7 cellular contexts compared by ENCODE assay signal in the genomic region with DNA sequence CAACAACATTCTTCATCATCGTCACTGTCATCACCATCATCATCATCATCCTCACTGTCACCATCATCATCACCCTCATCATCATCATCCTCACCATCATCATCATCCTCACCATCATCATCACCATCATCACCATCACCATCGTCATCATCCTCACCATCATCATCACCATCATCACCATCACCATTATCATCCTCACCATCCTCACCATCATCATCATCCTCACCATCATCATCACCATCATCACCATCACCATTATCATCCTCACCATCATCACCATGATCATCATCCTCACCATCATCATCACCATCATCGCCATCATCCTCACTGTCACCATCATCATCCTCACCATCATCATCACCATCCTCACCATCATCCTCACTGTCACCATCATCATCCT. TPM values are rescaled to one million over a fixed set of nuclear protein-coding genes. Genes with fewer than 3 reads are reported as not detected.
DNase-seq lines count a peak whose midpoint lies in the region; ATAC-seq, FAIRE-seq and TF ChIP-seq lines count a peak whose summit lies in the region.
"Not testable (repeated sequence)": the region's sequence is repeated elsewhere in the genome, so short reads cannot be mapped to it uniquely, and the experiment has no call there.

No MANE protein-coding gene starts in this region.

- H4K5ac ChIP-seq in H1 (ENCODE audit: insufficient read length, low read depth, low read length): not testable (repeated sequence)

- 10% methylated on average over 2 of the region's 3 CpGs for WGBS in K562 (ENCODE audit: insufficient coverage, low coverage, missing lambda C conversion rate)
- 56% methylated on average over 3 of the region's 3 CpGs; no CpG with 5 or more reads in 1 of the 2 experiments for WGBS in H1 (ENCODE audit: extremely low coverage in 1 of 2, insufficient coverage in 1 of 2, insufficient read length in 1 of 2, insufficient replicate concordance in 2 of 2, low coverage in 1 of 2, low lambda C conversion rate in 2 of 2, missing lambda C conversion rate in 1 of 2), 2 experiments
- 100% methylated on average over 1 of the region's 3 CpGs; no CpG with 5 or more reads in 1 of the 2 donors for WGBS in neuronal stem cell (ENCODE audit: extremely low coverage in 2 of 2, insufficient read length in 2 of 2, insufficient replicate concordance in 1 of 2), 2 donors

- H3K4me3 ChIP-seq in HEK293 (ENCODE audit: low read depth, low read length); OCI-LY1 (ENCODE audit: low read depth, low read length, poor library complexity, severe bottlenecking); K562; H1 (ENCODE audit: extremely low read depth in 1 of 4, insufficient read depth in 2 of 4, low read depth in 3 of 4, low read length in 4 of 4); neuronal stem cell (ENCODE audit: low read length in 2 of 2): not testable (repeated sequence)

- peaks cover 13% of the 10 kb centered on the region; the same call in 1 of the 2 replicates for H3K23me2 ChIP-seq in H1 (ENCODE audit: low read depth, low read length)

- H3F3A ChIP-seq in OCI-LY1 (ENCODE audit: insufficient read depth, low read length): peaks cover 11% of the 10 kb centered on the region

- peak overlapping the region; percentile 79 for H3K56ac ChIP-seq in H1 (replicated peaks; ENCODE audit: insufficient read length, low read depth, low read length)

- not testable (repeated sequence) for H3K18ac ChIP-seq in H1 (ENCODE audit: extremely low read depth, low read length); neuronal stem cell (ENCODE audit: low read length)

- not testable (repeated sequence) for H2BK15ac ChIP-seq in H1 (ENCODE audit: low read length); neuronal stem cell (ENCODE audit: low read length)

- intact Hi-C loops in K562 (cut with micrococcal nuclease): not testable (repeated sequence)

- not testable (repeated sequence) for H3K27ac ChIP-seq in HEK293 (ENCODE audit: extremely low read depth, low read depth, low read length); K562 (ENCODE audit: extremely low read depth, low read depth, low read length); H1 (ENCODE audit: low read depth, low read length); neuronal stem cell (replicated peaks; ENCODE audit: low read length)
- H3K27ac ChIP-seq in OCI-LY1 (ENCODE audit: low read depth, low read length, poor library complexity, severe bottlenecking): peak overlapping the region; percentile 100

- not testable (repeated sequence) for H3K9me1 ChIP-seq in K562 (ENCODE audit: control insufficient read depth, insufficient read depth, low read length)

- not testable (repeated sequence) for H3K9ac ChIP-seq in OCI-LY1 (ENCODE audit: low read length); K562 (ENCODE audit: insufficient read depth in 1 of 2, low read depth in 2 of 2, low read length in 2 of 2); H1 (replicated peaks in 1 of 4; ENCODE audit: extremely low read depth in 1 of 4, low read depth in 3 of 4, low read length in 3 of 4)
- peak overlapping the region; percentile 38 for H3K9ac ChIP-seq in neuronal stem cell (ENCODE audit: low read depth, low read length, poor library complexity)

- H3K23ac ChIP-seq in H1 (ENCODE audit: insufficient read length); neuronal stem cell (ENCODE audit: low read depth, low read length, poor library complexity): not testable (repeated sequence)

- POLR2A ChIA-PET in HEK293 (lab: Yijun Ruan, JAX); K562 (lab: Yijun Ruan, JAX); H1 (lab: Charles Lee; ENCODE audit: partially characterized antibody): not testable (repeated sequence)

- H3K4ac ChIP-seq in H1 (replicated peaks; ENCODE audit: insufficient read length, low read depth, low read length); neuronal stem cell (ENCODE audit: low read length): not testable (repeated sequence)

- H2BK20ac ChIP-seq in H1 (ENCODE audit: low read length): not testable (repeated sequence)

- H2AFZ ChIP-seq in OCI-LY1 (ENCODE audit: low read length); K562 (ENCODE audit: low read depth, low read length); H1 (ENCODE audit: low read length); neuronal stem cell (ENCODE audit: low read length): not testable (repeated sequence)

- not testable (repeated sequence) for TF ChIP-seq CTCF in HEK293 (tag by site-specific recombination; IDR thresholded peaks at IDR 0.05); OCI-LY1 (IDR thresholded peaks at IDR 0.05; ENCODE audit: low read length); K562 (IDR thresholded peaks at IDR 0.05 in 2 of 3, conservative IDR thresholded peaks at IDR 0.05 in 1 of 3; ENCODE audit: insufficient read depth in 2 of 3, low read depth in 1 of 3, low read length in 3 of 3); H1 (IDR thresholded peaks at IDR 0.05; ENCODE audit: control extremely low read depth in 1 of 3, insufficient read depth in 1 of 3, low read depth in 1 of 3, low read length in 3 of 3)

- not testable (repeated sequence) for TF ChIP-seq EP300 in K562 (IDR thresholded peaks at IDR 0.05; ENCODE audit: low read length); H1 (IDR thresholded peaks at IDR 0.05; ENCODE audit: borderline replicate concordance in 1 of 2, low read depth in 2 of 2, low read length in 2 of 2)

- H3K9me2 ChIP-seq in OCI-LY1 (ENCODE audit: low read depth, low read length): not testable (repeated sequence)

- not testable (repeated sequence) for H2BK5ac ChIP-seq in H1 (ENCODE audit: low read depth, low read length); neuronal stem cell (ENCODE audit: low read length)

- peak; percentile 93 for FAIRE-seq in GM12891 (lab: Jason Lieb, UNC)
- peak; percentile 99 for FAIRE-seq in HTR-8/SVneo (lab: Jason Lieb, UNC)
- FAIRE-seq in K562 (lab: Jason Lieb, UNC); H1 (lab: Jason Lieb, UNC): not testable (repeated sequence)

- H3K79me2 ChIP-seq in OCI-LY1 (ENCODE audit: insufficient read depth, low read length); K562 (ENCODE audit: control insufficient read depth, insufficient read depth, low read length); H1 (ENCODE audit: control insufficient read depth in 1 of 2, insufficient read depth in 2 of 2, low read length in 2 of 2): not testable (repeated sequence)

- not testable (repeated sequence) for BruUV-seq in K562 (replicated peaks; lab: Mats Ljungman, UMichigan)

- not testable (repeated sequence) for H3K79me1 ChIP-seq in H1 (ENCODE audit: low read depth, low read length); neuronal stem cell (ENCODE audit: low read depth, low read length)

- not testable (repeated sequence) for ATAC-seq in K562

- H2AK5ac ChIP-seq in H1 (ENCODE audit: low read depth, low read length): peak overlapping the region; percentile 98; the same call in 1 of the 2 replicates
- H2AK5ac ChIP-seq in neuronal stem cell (ENCODE audit: low read depth, low read length): not testable (repeated sequence)

- H4K20me1 ChIP-seq in OCI-LY1 (ENCODE audit: insufficient read depth, low read length); K562 (replicated peaks; ENCODE audit: control insufficient read depth, insufficient read depth, low read length); H1 (replicated peaks in 1 of 2; ENCODE audit: control insufficient read depth in 1 of 2, insufficient read depth in 2 of 2, low read length in 2 of 2): not testable (repeated sequence)

- in situ Hi-C loops in K562 (cut with MboI): not testable (repeated sequence)

- H3K36me3 ChIP-seq in HEK293 (ENCODE audit: control insufficient read depth in 2 of 2, insufficient read depth in 1 of 2, low read length in 2 of 2); OCI-LY1 (ENCODE audit: insufficient read depth, low read length); K562 (ENCODE audit: control insufficient read depth, insufficient read depth, low read length); H1 (ENCODE audit: control insufficient read depth in 2 of 4, insufficient read depth in 4 of 4, low read length in 3 of 4); neuronal stem cell (replicated peaks in 1 of 2; ENCODE audit: control insufficient read depth in 2 of 2, insufficient read depth in 2 of 2, low read length in 2 of 2): not testable (repeated sequence)

- CTCF ChIA-PET in HEK293 (lab: Yijun Ruan, JAX); K562 (lab: Yijun Ruan, JAX; ENCODE audit: low intra/inter-chr PET ratio); H1 (lab: Charles Lee; ENCODE audit: partially characterized antibody): not testable (repeated sequence)

- H4K91ac ChIP-seq in H1 (replicated peaks; ENCODE audit: insufficient read length, low read length); neuronal stem cell (ENCODE audit: low read depth, low read length, poor library complexity): not testable (repeated sequence)

- H3K9me3 ChIP-seq in HEK293 (ENCODE audit: control insufficient read depth, insufficient read depth, low read depth, low read length); OCI-LY1 (ENCODE audit: low read length); K562 (replicated peaks; ENCODE audit: control insufficient read depth, insufficient read depth, low read depth, low read length); H1 (ENCODE audit: insufficient read depth in 2 of 2, low read depth in 1 of 2, low read length in 1 of 2); neuronal stem cell (replicated peaks in 1 of 2; ENCODE audit: control insufficient read depth in 2 of 2, insufficient read depth in 1 of 2, low read depth in 1 of 2, low read length in 2 of 2): not testable (repeated sequence)

- not testable (repeated sequence) for H3K4me2 ChIP-seq in OCI-LY1 (ENCODE audit: low read length); K562 (ENCODE audit: insufficient read depth, low read length); H1 (ENCODE audit: insufficient read depth in 1 of 2, low read depth in 2 of 2, low read length in 2 of 2); neuronal stem cell (ENCODE audit: insufficient read depth, low read length, poor library complexity, severe bottlenecking)

- H2BK12ac ChIP-seq in H1 (ENCODE audit: low read depth, low read length); neuronal stem cell (ENCODE audit: low read length): not testable (repeated sequence)

- H2BK120ac ChIP-seq in H1 (replicated peaks; ENCODE audit: low read depth, low read length); neuronal stem cell (ENCODE audit: low read depth, low read length): not testable (repeated sequence)

- TF ChIP-seq RAD21 in K562 (CRISPR knock-in tag; conservative IDR thresholded peaks at IDR 0.05 in 1 of 2, IDR thresholded peaks at IDR 0.05 in 1 of 2); H1 (IDR thresholded peaks at IDR 0.05 in 1 of 2, conservative IDR thresholded peaks at IDR 0.05 in 1 of 2; ENCODE audit: low read depth in 2 of 2, low read length in 2 of 2): not testable (repeated sequence)

- not testable (repeated sequence) for TF ChIP-seq POLR2A in GM12891 (IDR thresholded peaks at IDR 0.05; ENCODE audit: low read depth, low read length); K562 (conservative IDR thresholded peaks at IDR 0.05); H1 (IDR thresholded peaks at IDR 0.05; ENCODE audit: control extremely low read depth in 1 of 2, low read depth in 2 of 2, low read length in 2 of 2)

- H4K8ac ChIP-seq in H1 (ENCODE audit: extremely low read depth, insufficient read depth, low read length); neuronal stem cell (ENCODE audit: low read depth, low read length): not testable (repeated sequence)

- not testable (repeated sequence) for H3K14ac ChIP-seq in H1 (ENCODE audit: insufficient read length); neuronal stem cell (ENCODE audit: low read length)

- DNase-seq in GM12891 (ENCODE audit: insufficient read length, low spot score); HTR-8/SVneo (ENCODE audit: insufficient read length, low spot score); K562 (ENCODE audit: extremely low read depth in 1 of 4, low spot score in 3 of 4); H1 (ENCODE audit: low read depth in 1 of 2, low spot score in 2 of 2); neuronal stem cell (ENCODE audit: low spot score): not testable (repeated sequence)

- not testable (repeated sequence) for H3K4me1 ChIP-seq in HEK293 (ENCODE audit: control insufficient read depth, insufficient read depth, low read length); K562 (replicated peaks in 1 of 2; ENCODE audit: control insufficient read depth in 2 of 2, insufficient read depth in 2 of 2, low read length in 2 of 2); H1 (replicated peaks in 1 of 4; ENCODE audit: control insufficient read depth in 3 of 4, insufficient read depth in 4 of 4, low read length in 3 of 4); neuronal stem cell (ENCODE audit: control insufficient read depth in 2 of 2, insufficient read depth in 1 of 2, low read depth in 1 of 2, low read length in 2 of 2)
- H3K4me1 ChIP-seq in OCI-LY1 (ENCODE audit: insufficient read depth, low read length, severe bottlenecking): peaks cover 62% of the 10 kb centered on the region

- not testable (repeated sequence) for H3K27me3 ChIP-seq in OCI-LY1 (ENCODE audit: insufficient read depth, low read length); K562 (ENCODE audit: control insufficient read depth in 2 of 2, insufficient read depth in 2 of 2, low read length in 2 of 2); H1 (replicated peaks in 1 of 4; ENCODE audit: control insufficient read depth in 3 of 4, extremely low read depth in 1 of 4, insufficient read depth in 3 of 4, low read length in 3 of 4); neuronal stem cell (ENCODE audit: control insufficient read depth in 3 of 3, insufficient read depth in 3 of 3, low read depth in 1 of 3, low read length in 3 of 3)

RNA-seq across cellular contexts. Expression of a gene that starts 18.9 kb away (rescaled TPM):
- 19.1 TPM for polyA plus RNA-seq in GM12891 (2012; ENCODE audit: low read depth, missing spikeins)
- total RNA-seq in K562 (2011; cell fraction: chromatin; rRNA removed; ENCODE audit: low replicate concordance): 22.8 and 25.9 TPM in 2 replicates
- total RNA-seq in K562 (2011; cell fraction: nucleolus; rRNA removed): 18.4 and 20.2 TPM in 2 replicates
- 19.2 and 21.9 TPM in 2 replicates for total RNA-seq in K562 (2011; cell fraction: nucleoplasm; rRNA removed)
- total RNA-seq in K562 (2014; rRNA removed) (6.5 and 6.9 TPM in 2 replicates), K562 (2014; rRNA removed; fragmentation: Illumina TruSeq; extraction: Trizol) (3.4 and 3.6 TPM in 2 replicates), K562 (2015; rRNA removed; fragmentation: Illumina TruSeq; extraction: Trizol) (3.6 and 4.5 TPM in 2 replicates), K562 (2021) (10.5 and 11.0 TPM in 2 replicates)
- polyA plus RNA-seq in K562 (2011; rRNA removed) (6.5 and 8.6 TPM in 2 replicates), K562 (2014; fragmentation: Illumina TruSeq; extraction: Trizol) (7.2 and 8.7 TPM in 2 replicates), K562 (2014; fragmentation: Nextera tagmentation; extraction: Ambion mirVana) (1 to 10 TPM in 1 of 2 experiments, under 1 TPM in 1; 0.59 to 1.0 TPM), K562 (2014; rRNA removed) (6.2 and 7.8 TPM in 2 replicates), H1 (2011; rRNA removed) (43.4 and 46.8 TPM in 2 replicates)
- polyA plus RNA-seq in K562 (2011; cell fraction: cytosol; rRNA removed): 10.6 and 13.3 TPM in 2 replicates
- 8.7 and 13.2 TPM in 2 replicates for polyA plus RNA-seq in K562 (2011; cell fraction: nucleus; rRNA removed)
- 8.1 and 9.8 TPM in 2 replicates for polyA plus RNA-seq in K562 (2012)
- 9.8 and 11.9 TPM in 2 replicates for polyA minus RNA-seq in K562 (2011; rRNA and poly(A)+ RNA removed)
- 2.5 and 5.4 TPM in 2 replicates for polyA minus RNA-seq in K562 (2011; cell fraction: cytosol; rRNA and poly(A)+ RNA removed)
- polyA minus RNA-seq in K562 (2011; cell fraction: nucleus; rRNA and poly(A)+ RNA removed): 5.0 and 9.9 TPM in 2 replicates
- total RNA-seq in H1 (2021; fragmentation: NEBNext Ultra II Directional; extraction: Animal tissue kit (Norgen Biotek cat#: 25700)): 29.1 and 35.1 TPM in 2 replicates
- polyA plus RNA-seq in H1 (2011; cell fraction: cytosol; rRNA removed): 36.5 TPM
- polyA plus RNA-seq in H1 (2011; cell fraction: nucleus; rRNA removed): 54.8 TPM
- polyA plus RNA-seq in H1 (2012, experiment 1 of 2): 29.2 to 34.0 TPM (median 33.8 TPM) in 4 replicates
- polyA plus RNA-seq in H1 (2012, experiment 2 of 2): 30.9 TPM
- 22.1 TPM for polyA plus RNA-seq in H1 (2013, experiment 1 of 2)
- polyA plus RNA-seq in H1 (2013, experiment 2 of 2): 23.6 TPM
- 51.6 and 57.5 TPM in 2 replicates for polyA minus RNA-seq in H1 (2011; rRNA and poly(A)+ RNA removed)
- polyA minus RNA-seq in H1 (2011; cell fraction: cytosol; rRNA and poly(A)+ RNA removed): 15.0 TPM
- 45.8 TPM for polyA minus RNA-seq in H1 (2011; cell fraction: nucleus; rRNA and poly(A)+ RNA removed)
- 24.5 TPM for polyA plus RNA-seq in neuronal stem cell (2013, experiment 1 of 2)
- 24.6 TPM for polyA plus RNA-seq in neuronal stem cell (2013, experiment 2 of 2)

RNA-seq across cellular contexts. Expression of a gene that starts 18.9 kb away (rescaled TPM):
- 26.6 TPM for polyA plus RNA-seq in GM12891 (2012; ENCODE audit: low read depth, missing spikeins)
- total RNA-seq in K562 (2011; cell fraction: chromatin; rRNA removed; ENCODE audit: low replicate concordance): 18.5 and 26.9 TPM in 2 replicates
- total RNA-seq in K562 (2011; cell fraction: nucleolus; rRNA removed): 18.0 and 21.3 TPM in 2 replicates
- total RNA-seq in K562 (2011; cell fraction: nucleoplasm; rRNA removed): 12.4 and 13.6 TPM in 2 replicates
- 17.7 and 19.8 TPM in 2 replicates for total RNA-seq in K562 (2014; rRNA removed)
- 10.8 and 13.9 TPM in 2 replicates for total RNA-seq in K562 (2014; rRNA removed; fragmentation: Illumina TruSeq; extraction: Trizol)
- 15.2 TPM in 2 replicates for total RNA-seq in K562 (2015; rRNA removed; fragmentation: Illumina TruSeq; extraction: Trizol)
- total RNA-seq in K562 (2021): 26.9 and 27.6 TPM in 2 replicates
- polyA plus RNA-seq in K562 (2011; rRNA removed): 7.8 and 8.1 TPM in 2 replicates
- 7.9 and 17.2 TPM in 2 replicates for polyA plus RNA-seq in K562 (2011; cell fraction: cytosol; rRNA removed)
- 3.3 and 5.1 TPM in 2 replicates for polyA plus RNA-seq in K562 (2011; cell fraction: nucleus; rRNA removed)
- 13.5 and 20.7 TPM in 2 replicates for polyA plus RNA-seq in K562 (2012)
- polyA plus RNA-seq in K562 (2014; fragmentation: Illumina TruSeq; extraction: Trizol): 16.3 and 17.7 TPM in 2 replicates
- 1 to 10 TPM in 1 of 2 experiments, under 1 TPM in 1; 0.61 to 2.6 TPM for polyA plus RNA-seq in K562 (2014; fragmentation: Nextera tagmentation; extraction: Ambion mirVana)
- 13.7 and 16.5 TPM in 2 replicates for polyA plus RNA-seq in K562 (2014; rRNA removed)
- 6.7 and 10.2 TPM in 2 replicates for polyA minus RNA-seq in K562 (2011; rRNA and poly(A)+ RNA removed)
- polyA minus RNA-seq in K562 (2011; cell fraction: cytosol; rRNA and poly(A)+ RNA removed): 19.8 and 20.0 TPM in 2 replicates
- polyA minus RNA-seq in K562 (2011; cell fraction: nucleus; rRNA and poly(A)+ RNA removed): 3.4 and 5.1 TPM in 2 replicates
- 45.8 and 46.4 TPM in 2 replicates for total RNA-seq in H1 (2021; fragmentation: NEBNext Ultra II Directional; extraction: Animal tissue kit (Norgen Biotek cat#: 25700))
- polyA plus RNA-seq in H1 (2011; rRNA removed): 28.5 and 41.4 TPM in 2 replicates
- 33.4 TPM for polyA plus RNA-seq in H1 (2011; cell fraction: cytosol; rRNA removed)
- 34.7 TPM for polyA plus RNA-seq in H1 (2011; cell fraction: nucleus; rRNA removed)
- polyA plus RNA-seq in H1 (2012, experiment 1 of 2): 23.6 to 30.7 TPM (median 29.1 TPM) in 4 replicates
- 29.3 TPM for polyA plus RNA-seq in H1 (2012, experiment 2 of 2)
- polyA plus RNA-seq in H1 (2013, experiment 1 of 2): 19.5 TPM
- 17.9 TPM for polyA plus RNA-seq in H1 (2013, experiment 2 of 2)
- 29.9 and 30.2 TPM in 2 replicates for polyA minus RNA-seq in H1 (2011; rRNA and poly(A)+ RNA removed)
- polyA minus RNA-seq in H1 (2011; cell fraction: cytosol; rRNA and poly(A)+ RNA removed): 40.1 TPM
- polyA minus RNA-seq in H1 (2011; cell fraction: nucleus; rRNA and poly(A)+ RNA removed): 31.7 TPM
- 19.2 TPM for polyA plus RNA-seq in neuronal stem cell (2013, experiment 1 of 2)
- 18.2 TPM for polyA plus RNA-seq in neuronal stem cell (2013, experiment 2 of 2)
